In genomic region chr1:16684738-16685337, GRCh38 we compare ENCODE assay signal across 9 cellular contexts. TPM values are rescaled to one million over a fixed set of nuclear protein-coding genes. Genes with fewer than 3 reads are reported as not detected.
DNase-seq lines count a peak whose midpoint lies in the region; ATAC-seq, FAIRE-seq and TF ChIP-seq lines count a peak whose summit lies in the region.
"Not testable (repeated sequence)": the region's sequence is repeated elsewhere in the genome, so short reads cannot be mapped to it uniquely, and the experiment has no call there.
"Had no signal": no experiment of that assay in that cellular context is flagged by ENCODE, and none has a peak within 500 bp of the region (broad histone marks: within the 10 kb centered on the region; RNA-seq: fewer than 3 reads in every experiment).

No MANE protein-coding gene starts in this region.

- CTCF ChIA-PET in GM12878 (lab: Yijun Ruan, JAX) = not testable (repeated sequence)

- not testable (repeated sequence) for TF ChIP-seq EP300 in GM12878 (IDR thresholded peaks at IDR 0.05; ENCODE audit: borderline replicate concordance in 1 of 2, control insufficient read depth in 1 of 2, low read depth in 2 of 2, low read length in 2 of 2); transverse colon (IDR thresholded peaks at IDR 0.05; ENCODE audit: low read depth)

- in situ Hi-C loops in GM12878 (cut with MboI); transverse colon (cut with MboI; ENCODE audit: low pct_ligation_motif_present in 1 of 4, low pct_unique_long_range_greater_than_20kb in 1 of 4, low sequenced_read_pairs in 3 of 4): not testable (repeated sequence)

- H3K36me3 ChIP-seq in MM.1S (replicated peaks; ENCODE audit: insufficient read depth, low read length); GM12878 (ENCODE audit: control insufficient read depth in 2 of 2, insufficient read depth in 2 of 2, low read length in 1 of 2); transverse colon: not testable (repeated sequence)

- H3K27ac Mint-ChIP-seq in mesothelial cell of epicardium = not testable (repeated sequence)

- TF ChIP-seq CTCF in D721Med (IDR thresholded peaks at IDR 0.05; ENCODE audit: insufficient read depth, missing control alignments) = peak; percentile 26
- peak; percentile 28 for TF ChIP-seq CTCF in MM.1S (IDR thresholded peaks at IDR 0.05; ENCODE audit: low read length)
- 0 out of 6 replicates have a peak, but pooled peaks of 1 of the 3 experiments have one; percentile 4 for TF ChIP-seq CTCF in GM12878 (IDR thresholded peaks at IDR 0.05 in 2 of 3, conservative IDR thresholded peaks at IDR 0.05 in 1 of 3; ENCODE audit: control insufficient read depth in 2 of 3, extremely low read depth in 1 of 3, insufficient read depth in 1 of 3, low read depth in 3 of 3, low read length in 3 of 3)
- peak; percentile 35 for TF ChIP-seq CTCF in fibroblast of villous mesenchyme (IDR thresholded peaks at IDR 0.05; ENCODE audit: insufficient read depth, low read depth, low read length)
- TF ChIP-seq CTCF in mesothelial cell of epicardium (IDR thresholded peaks at IDR 0.05; ENCODE audit: unreplicated experiment) = peak; percentile 39
- peak in 4 of 5 experiments; percentile 20 to 75 (median 50) for TF ChIP-seq CTCF in transverse colon (IDR thresholded peaks at IDR 0.05)

- SMC1A ChIA-PET in GM12878 (lab: Charles Lee; ENCODE audit: uncharacterized antibody, unreplicated experiment) = not testable (repeated sequence)

- not testable (repeated sequence) for H3K79me2 ChIP-seq in MM.1S (ENCODE audit: low read length); GM12878 (ENCODE audit: control insufficient read depth, insufficient read depth, low read length)

- H3K4me1 Mint-ChIP-seq in mesothelial cell of epicardium = not testable (repeated sequence)

- not testable (repeated sequence) for H3K27me3 Mint-ChIP-seq in mesothelial cell of epicardium (ENCODE audit: low read depth)

- not testable (repeated sequence) for H3F3A ChIP-seq in MM.1S (ENCODE audit: insufficient read depth, low read length)

- H3K36me3 Mint-ChIP-seq in mesothelial cell of epicardium = not testable (repeated sequence)

- not testable (repeated sequence) for H3K4me3 ChIP-seq in MM.1S (ENCODE audit: low read length); GM12878; fibroblast of villous mesenchyme (ENCODE audit: low read depth, low read length); transverse colon

- TF ChIP-seq POLR2A in GM12878 (IDR thresholded peaks at IDR 0.05; ENCODE audit: low read depth, low read length); transverse colon (IDR thresholded peaks at IDR 0.05): not testable (repeated sequence)

- POLR2A ChIA-PET in GM12878 (lab: Charles Lee) = not testable (repeated sequence)

- RAD21 ChIA-PET in GM12878 (lab: Charles Lee; ENCODE audit: unreplicated experiment) = not testable (repeated sequence)

- ATAC-seq in GM12878 = peak; percentile 85

- not testable (repeated sequence) for TF ChIP-seq RAD21 in GM12878 (IDR thresholded peaks at IDR 0.05; ENCODE audit: insufficient read depth, low read depth, low read length)

- not testable (repeated sequence) for H3K9me3 ChIP-seq in MM.1S (replicated peaks; ENCODE audit: insufficient read depth, low read length); GM12878 (replicated peaks; ENCODE audit: control insufficient read depth, insufficient read depth, low read length); transverse colon

- not testable (repeated sequence) for H3K4me3 Mint-ChIP-seq in mesothelial cell of epicardium

- TSS peak; percentile 79 for BruUV-seq in GM12878 (replicated peaks; lab: Mats Ljungman, UMichigan)

- H3K9ac ChIP-seq in MM.1S (ENCODE audit: low read length); GM12878 (ENCODE audit: control insufficient read depth, insufficient read depth, low read length): not testable (repeated sequence)

- DNase-seq in D721Med (ENCODE audit: insufficient read length, low spot score); GM19239 (ENCODE audit: insufficient read length, low spot score); MM.1S; GM12878 (ENCODE audit: low read depth, low spot score); fibroblast of villous mesenchyme (ENCODE audit: low read depth); mesothelial cell of epicardium (ENCODE audit: low spot score in 2 of 2, unreplicated experiment in 2 of 2); transverse colon: not testable (repeated sequence)
- DNase-seq in SHP77 treated with DMSO at 0.1 percent for 48 hours (lab: John Stamatoyannopoulos, UW) = peak; percentile 7

- H3K27me3 ChIP-seq in MM.1S (replicated peaks; ENCODE audit: insufficient read depth, low read length); GM12878 (replicated peaks in 1 of 2; ENCODE audit: control insufficient read depth in 2 of 2, insufficient read depth in 2 of 2, low read length in 1 of 2): not testable (repeated sequence)
- peaks cover 14% of the 10 kb centered on the region for H3K27me3 ChIP-seq in transverse colon

- no CpG with 5 or more reads among the region's 4 CpGs for WGBS in GM12878 (ENCODE audit: insufficient coverage, insufficient replicate concordance, low lambda C conversion rate, missing lambda C conversion rate)
- 0 to 2% methylated on average over 4 of the region's 4 CpGs for WGBS in transverse colon (ENCODE audit: low coverage in 1 of 2), 2 donors

- not testable (repeated sequence) for FAIRE-seq in D721Med (lab: Jason Lieb, UNC); GM12878 (lab: Jason Lieb, UNC)
- peak; percentile 8 for FAIRE-seq in GM19239 (lab: Jason Lieb, UNC)

- not testable (repeated sequence) for H3K27ac ChIP-seq in MM.1S (ENCODE audit: low read length); GM12878 (ENCODE audit: control insufficient read depth, insufficient read depth); transverse colon

- H3K4me1 ChIP-seq in MM.1S (ENCODE audit: low read length); GM12878 (ENCODE audit: control insufficient read depth, insufficient read depth, low read length); transverse colon: not testable (repeated sequence)

- H3K4me2 ChIP-seq in MM.1S (ENCODE audit: low read depth, low read length); GM12878 (ENCODE audit: control insufficient read depth, insufficient read depth): not testable (repeated sequence)

- H2AFZ ChIP-seq in MM.1S (ENCODE audit: low read length); GM12878 (ENCODE audit: control insufficient read depth, low read depth, low read length): not testable (repeated sequence)

- intact Hi-C loops in GM12878 (cut with micrococcal nuclease; ENCODE audit: unreplicated experiment); transverse colon (cut with DNase I; ENCODE audit: low total_unique reads): not testable (repeated sequence)

- not testable (repeated sequence) for H4K20me1 ChIP-seq in MM.1S (ENCODE audit: insufficient read depth, low read length); GM12878 (ENCODE audit: control insufficient read depth, insufficient read depth)

- not testable (repeated sequence) for H3K9me2 ChIP-seq in MM.1S (replicated peaks; ENCODE audit: insufficient read depth, low read length)

- not testable (repeated sequence) for H3K9me3 Mint-ChIP-seq in mesothelial cell of epicardium

RNA-seq across cellular contexts. Expression of gene RNU1-3, which starts 18.1 kb away (rescaled TPM):
- under 0.01 TPM in 2 replicates for total RNA-seq in GM12878 (2013; cell fraction: nucleolus; rRNA removed)
- under 0.01 TPM in 2 replicates for total RNA-seq in GM12878 (2014; rRNA removed)
- total RNA-seq in GM12878 (2014; rRNA removed; fragmentation: Illumina TruSeq; extraction: Trizol) = 20,946 and 25,634 TPM in 2 replicates
- 2,403 and 2,678 TPM in 2 replicates for total RNA-seq in GM12878 (2021)
- not detected for polyA plus RNA-seq in GM12878 (2011; ENCODE audit: low read depth)
- polyA plus RNA-seq in GM12878 (2011; rRNA removed) = 82.4 and 113 TPM in 2 replicates
- under 0.01 TPM in 1 of 2 replicates, not detected in the other for polyA plus RNA-seq in GM12878 (2011; cell fraction: cytosol; rRNA removed)
- polyA plus RNA-seq in GM12878 (2011; cell fraction: nucleus; rRNA removed) = under 0.01 TPM in 2 replicates
- 66.2 TPM in 1 of 2 replicates, not detected in the other for polyA plus RNA-seq in GM12878 (2012)
- not detected in 2 replicates for polyA plus RNA-seq in GM12878 (2014; fragmentation: Illumina TruSeq; extraction: Trizol)
- polyA plus RNA-seq in GM12878 (2014; fragmentation: Nextera tagmentation; extraction: Ambion mirVana) = 1 to 10 TPM; 4.5 to 4.9 TPM
- polyA plus RNA-seq in GM12878 (2014; rRNA removed) = not detected in 2 replicates
- 1 to 10 TPM; 2.6 to 3.6 TPM for polyA plus RNA-seq in GM12878 (2016; fragmentation: Nextera tagmentation; extraction: Ambion mirVana)
- polyA minus RNA-seq in GM12878 (2011; rRNA and poly(A)+ RNA removed) = under 0.01 and 12,429 TPM in 2 replicates
- 90,580 and 95,504 TPM in 2 replicates for polyA minus RNA-seq in GM12878 (2011; cell fraction: cytosol; rRNA and poly(A)+ RNA removed)
- 67,711 and 110,374 TPM in 2 replicates for polyA minus RNA-seq in GM12878 (2011; cell fraction: nucleus; rRNA and poly(A)+ RNA removed)
- total RNA-seq in fibroblast of villous mesenchyme = under 0.01 TPM in 1 of 2 replicates, not detected in the other
- total RNA-seq in mesothelial cell of epicardium = 3,774 to 3,945 TPM (median 3,937 TPM) in 3 replicates
- under 1 TPM in 3 of 4 donors, not detected in 1; under 0.01 TPM for total RNA-seq in transverse colon
- polyA plus RNA-seq: fibroblast of lung had no signal

RNA-seq across cellular contexts. Expression of gene RNU1-4, which starts 55.5 kb away (rescaled TPM):
- total RNA-seq in GM12878 (2013; cell fraction: nucleolus; rRNA removed) = under 0.01 TPM in 2 replicates
- total RNA-seq in GM12878 (2014; rRNA removed) = under 0.01 TPM in 2 replicates
- 20,946 and 25,634 TPM in 2 replicates for total RNA-seq in GM12878 (2014; rRNA removed; fragmentation: Illumina TruSeq; extraction: Trizol)
- total RNA-seq in GM12878 (2021) = 2,403 and 2,678 TPM in 2 replicates
- polyA plus RNA-seq in GM12878 (2011; ENCODE audit: low read depth) = not detected
- polyA plus RNA-seq in GM12878 (2011; rRNA removed) = 82.4 and 113 TPM in 2 replicates
- under 0.01 TPM in 1 of 2 replicates, not detected in the other for polyA plus RNA-seq in GM12878 (2011; cell fraction: cytosol; rRNA removed)
- polyA plus RNA-seq in GM12878 (2011; cell fraction: nucleus; rRNA removed) = under 0.01 TPM in 2 replicates
- 66.2 TPM in 1 of 2 replicates, not detected in the other for polyA plus RNA-seq in GM12878 (2012)
- not detected in 2 replicates for polyA plus RNA-seq in GM12878 (2014; fragmentation: Illumina TruSeq; extraction: Trizol)
- 1 to 10 TPM; 4.5 to 4.9 TPM for polyA plus RNA-seq in GM12878 (2014; fragmentation: Nextera tagmentation; extraction: Ambion mirVana)
- not detected in 2 replicates for polyA plus RNA-seq in GM12878 (2014; rRNA removed)
- 1 to 10 TPM; 2.6 to 3.6 TPM for polyA plus RNA-seq in GM12878 (2016; fragmentation: Nextera tagmentation; extraction: Ambion mirVana)
- polyA minus RNA-seq in GM12878 (2011; rRNA and poly(A)+ RNA removed) = under 0.01 and 12,429 TPM in 2 replicates
- 90,580 and 95,504 TPM in 2 replicates for polyA minus RNA-seq in GM12878 (2011; cell fraction: cytosol; rRNA and poly(A)+ RNA removed)
- polyA minus RNA-seq in GM12878 (2011; cell fraction: nucleus; rRNA and poly(A)+ RNA removed) = 67,711 and 110,374 TPM in 2 replicates
- under 0.01 TPM in 1 of 2 replicates, not detected in the other for total RNA-seq in fibroblast of villous mesenchyme
- total RNA-seq in mesothelial cell of epicardium = 3,774 to 3,945 TPM (median 3,937 TPM) in 3 replicates
- under 1 TPM in 3 of 4 donors, not detected in 1; under 0.01 TPM for total RNA-seq in transverse colon
- polyA plus RNA-seq: fibroblast of lung had no signal
